ENCODE assay signal across 23 cellular contexts in the genomic region with DNA sequence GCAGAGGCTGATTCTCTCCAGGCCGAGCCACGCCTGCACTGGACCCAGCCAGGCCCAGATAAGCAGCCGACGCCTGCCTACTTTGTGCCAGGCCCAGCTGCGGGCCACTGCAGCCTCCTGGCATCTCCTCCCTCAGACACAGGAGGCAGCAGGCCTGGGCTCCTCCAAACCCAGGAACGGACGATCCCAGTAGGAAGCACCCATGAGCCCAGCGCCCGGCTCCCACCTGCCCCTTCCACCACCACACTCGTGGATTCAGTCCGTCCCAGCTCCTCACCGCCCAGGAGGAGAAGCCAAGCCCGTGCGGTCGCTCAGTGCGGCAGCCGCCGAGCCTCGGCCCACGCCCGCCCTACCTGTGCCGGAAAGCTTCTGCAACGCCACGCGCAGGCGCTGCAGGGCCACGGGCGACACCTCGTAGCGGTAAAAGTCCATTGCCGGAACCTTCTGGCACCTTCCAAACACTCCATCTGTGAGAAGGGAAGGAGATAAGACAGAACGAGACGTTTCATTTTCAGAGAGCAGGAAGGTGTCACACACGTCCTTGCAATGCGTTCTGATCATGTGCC.
DNase-seq lines count a peak whose midpoint lies in the region; ATAC-seq, FAIRE-seq and TF ChIP-seq lines count a peak whose summit lies in the region.
"Had no signal": no experiment of that assay in that cellular context is flagged by ENCODE, and none has a peak within 500 bp of the region (broad histone marks: within the 10 kb centered on the region; RNA-seq: fewer than 3 reads in every experiment).

No MANE protein-coding gene starts in this region.

- no peak overlapping the region for H4K91ac ChIP-seq in IMR-90 (ENCODE audit: insufficient read depth, low read depth, low read length)
- peak overlapping the region; percentile 99 for H4K91ac ChIP-seq in H1 (replicated peaks; ENCODE audit: insufficient read length, low read length)

- CTCF ChIA-PET in IMR-90 (lab: Yijun Ruan, JAX) (no interaction called here), H1 (lab: Charles Lee; ENCODE audit: partially characterized antibody) (no interaction called here)

- dilution Hi-C loops in IMR-90 (cut with HindIII; ENCODE audit: low sequenced_read_pairs, unreplicated experiment), result no loop called here

- H3F3A ChIP-seq in neural progenitor cell (ENCODE audit: low read depth), result peaks cover 43% of the 10 kb centered on the region

- H3K9me3 ChIP-seq in BLaER1 (peaks cover 43% of the 10 kb centered on the region), IMR-90 (ENCODE audit: control insufficient read depth, insufficient read depth, low read length) (peaks cover 70% of the 10 kb centered on the region), H1 (ENCODE audit: insufficient read depth in 2 of 2, low read depth in 1 of 2, low read length in 1 of 2) (peaks cover 29 to 67% of the 10 kb centered on the region in 2 experiments), neural progenitor cell (ENCODE audit: low read depth) (no peaks in the 10 kb centered on the region)
- H3K9me3 ChIP-seq: MG63 had no signal

- peak overlapping the region; percentile 96 for H2BK12ac ChIP-seq in H1 (ENCODE audit: low read depth, low read length)

- WGBS in IMR-90 (ENCODE audit: extremely low coverage in 2 of 2, insufficient read length in 1 of 2), 2 experiments, result 89% methylated on average over 15 of the region's 35 CpGs; no CpG with 5 or more reads in 1 of the 2 experiments
- WGBS in H1 (ENCODE audit: extremely low coverage in 1 of 2, insufficient coverage in 1 of 2, insufficient read length in 1 of 2, insufficient replicate concordance in 2 of 2, low coverage in 1 of 2, low lambda C conversion rate in 2 of 2, missing lambda C conversion rate in 1 of 2), 2 experiments, result 90% methylated on average over 20 of the region's 35 CpGs; no CpG with 5 or more reads in 1 of the 2 experiments

- H2BK5ac ChIP-seq in IMR-90 (ENCODE audit: low read depth, low read length, poor library complexity, severe bottlenecking) (no peak overlapping the region), H1 (ENCODE audit: low read depth, low read length) (peak overlapping the region; percentile 95; the same call in 1 of the 2 replicates)

- H3K23ac ChIP-seq in IMR-90 (ENCODE audit: low read depth, low read length), result no peak overlapping the region
- H3K23ac ChIP-seq in H1 (ENCODE audit: insufficient read length), result no peak overlapping the region

- H3K4me1 ChIP-seq in BLaER1, result peaks cover 17% of the 10 kb centered on the region
- H3K4me1 ChIP-seq in IMR-90 (ENCODE audit: control insufficient read depth, insufficient read depth, low read length), result no peaks in the 10 kb centered on the region
- peaks cover 0 to 19% (median 8%) of the 10 kb centered on the region in 4 experiments; a peak in 4 of 7 replicates for H3K4me1 ChIP-seq in H1 (replicated peaks in 1 of 4; ENCODE audit: control insufficient read depth in 3 of 4, insufficient read depth in 4 of 4, low read length in 3 of 4)
- peaks cover 16% of the 10 kb centered on the region for H3K4me1 ChIP-seq in neural progenitor cell
- H3K4me1 ChIP-seq: Caco-2, SJSA1 had no signal

- intact Hi-C loops in IMR-90 (cut with micrococcal nuclease), result no loop called here

- H3K56ac ChIP-seq in IMR-90 (ENCODE audit: extremely low read depth, insufficient read depth, low read length) (no peak overlapping the region), H1 (replicated peaks; ENCODE audit: insufficient read length, low read depth, low read length) (peak overlapping the region; percentile 25)

- DNase-seq in IMR-90, result no peak
- DNase-seq in H1 (ENCODE audit: low read depth in 1 of 2, low spot score in 2 of 2), result peak in 1 of 2 experiments; percentile 57
- DNase-seq in neural progenitor cell (ENCODE audit: low spot score), result no peak
- DNase-seq in GM03348 (ENCODE audit: low spot score), result no peak
- no peak for DNase-seq in activated T-cell treated with anti-CD3 and anti-CD28 coated beads, Interleukin-2, amount 50 U/mL, for 24 hours
- no peak for DNase-seq in C1 segment of cervical spinal cord (lab: John Stamatoyannopoulos, UW)
- DNase-seq: Caco-2; CD4-positive, alpha-beta T cell; DMS 273 treated with DMSO at 0.1 percent for 48 hours; DMS79 treated with DMSO at 0.1 percent for 48 hours; GOT3; MG63; NCI-H1417 treated with DMSO at 0.1 percent for 48 hours; NCI-H187; NCI-H446 treated with DMSO at 0.1 percent for 48 hours; NCI-H526 treated with DMSO at 0.1 percent for 48 hours had no signal

- no peak for FAIRE-seq in H1 (lab: Jason Lieb, UNC)
- FAIRE-seq: A204.1, GM12878 had no signal

- no peaks in the 10 kb centered on the region for H3K79me1 ChIP-seq in IMR-90 (ENCODE audit: low read depth in 1 of 2, low read length in 2 of 2)
- no peaks in the 10 kb centered on the region for H3K79me1 ChIP-seq in H1 (ENCODE audit: low read depth, low read length)

- H3K4me3 Mint-ChIP-seq in neural progenitor cell, result peak overlapping the region; percentile 71
- H3K4me3 Mint-ChIP-seq in activated T-cell treated with anti-CD3 and anti-CD28 coated beads, Interleukin-2, amount 50 U/mL, for 24 hours, result no peak overlapping the region
- H3K4me3 Mint-ChIP-seq: B cell; CD4-positive, alpha-beta T cell had no signal

- H3K14ac ChIP-seq in IMR-90 (replicated peaks; ENCODE audit: low read depth, low read length), result no peak overlapping the region
- H3K14ac ChIP-seq in H1 (ENCODE audit: insufficient read length), result peak overlapping the region; percentile 40

- no peak for TF ChIP-seq RAD21 in IMR-90 (IDR thresholded peaks at IDR 0.05; ENCODE audit: low read length)
- TF ChIP-seq RAD21 in H1 (IDR thresholded peaks at IDR 0.05 in 1 of 2, conservative IDR thresholded peaks at IDR 0.05 in 1 of 2; ENCODE audit: low read depth in 2 of 2, low read length in 2 of 2), result no peak

- H3K79me2 ChIP-seq in H1 (ENCODE audit: control insufficient read depth in 1 of 2, insufficient read depth in 2 of 2, low read length in 2 of 2) (no peaks in the 10 kb centered on the region), neural progenitor cell (ENCODE audit: low read depth) (no peaks in the 10 kb centered on the region)

- no TSS peak for BruUV-seq in IMR-90 (replicated peaks; lab: Mats Ljungman, UMichigan)

- H3K27ac Mint-ChIP-seq in neural progenitor cell, result no peak overlapping the region
- no peak overlapping the region for H3K27ac Mint-ChIP-seq in activated T-cell treated with anti-CD3 and anti-CD28 coated beads, Interleukin-2, amount 50 U/mL, for 24 hours
- H3K27ac Mint-ChIP-seq: B cell; CD4-positive, alpha-beta T cell had no signal

- TF ChIP-seq POLR2A in IMR-90 (IDR thresholded peaks at IDR 0.05; ENCODE audit: low read depth, low read length) (no peak), H1 (IDR thresholded peaks at IDR 0.05; ENCODE audit: control extremely low read depth in 1 of 2, low read depth in 2 of 2, low read length in 2 of 2) (no peak)

- H3K4me3 ChIP-seq in BLaER1 (no peak overlapping the region), IMR-90 (ENCODE audit: insufficient read depth, low read depth, low read length) (no peak overlapping the region), H1 (ENCODE audit: extremely low read depth in 1 of 4, insufficient read depth in 2 of 4, low read depth in 3 of 4, low read length in 4 of 4) (no peak overlapping the region), neural progenitor cell (peak overlapping the region; percentile 11)
- H3K4me3 ChIP-seq: GM12878, MG63, SJSA1 had no signal

- in situ Hi-C loops in IMR-90 (cut with MboI; ENCODE audit: low sequenced_read_pairs), result no loop called here

- no peaks in the 10 kb centered on the region for H3K27me3 ChIP-seq in BLaER1
- no peaks in the 10 kb centered on the region for H3K27me3 ChIP-seq in IMR-90 (ENCODE audit: control insufficient read depth, insufficient read depth, low read length)
- no peaks in the 10 kb centered on the region for H3K27me3 ChIP-seq in H1 (replicated peaks in 1 of 4; ENCODE audit: control insufficient read depth in 3 of 4, extremely low read depth in 1 of 4, insufficient read depth in 3 of 4, low read length in 3 of 4)
- H3K27me3 ChIP-seq in neural progenitor cell, result no peaks in the 10 kb centered on the region
- H3K27me3 ChIP-seq: MG63, SJSA1 had no signal

- H3K9ac ChIP-seq in BLaER1, result no peak overlapping the region
- no peak overlapping the region for H3K9ac ChIP-seq in IMR-90 (ENCODE audit: low read depth, low read length)
- H3K9ac ChIP-seq in H1 (replicated peaks in 1 of 4; ENCODE audit: extremely low read depth in 1 of 4, low read depth in 3 of 4, low read length in 3 of 4), result no peak overlapping the region
- H3K9ac ChIP-seq in neural progenitor cell, result no peak overlapping the region

- TF ChIP-seq CTCF in IMR-90 (conservative IDR thresholded peaks at IDR 0.05; ENCODE audit: low read depth, low read length) (no peak), H1 (IDR thresholded peaks at IDR 0.05; ENCODE audit: control extremely low read depth in 1 of 3, insufficient read depth in 1 of 3, low read depth in 1 of 3, low read length in 3 of 3) (no peak), neural progenitor cell (IDR thresholded peaks at IDR 0.05) (no peak)

- H2BK120ac ChIP-seq in IMR-90 (ENCODE audit: low read depth, low read length) (no peak overlapping the region), H1 (replicated peaks; ENCODE audit: low read depth, low read length) (peak overlapping the region; percentile 99)

- POLR2A ChIA-PET in IMR-90 (lab: Charles Lee; ENCODE audit: unreplicated experiment), result no interaction called here
- POLR2A ChIA-PET in H1 (lab: Charles Lee; ENCODE audit: partially characterized antibody), result no interaction called here

- TF ChIP-seq EP300 in H1 (IDR thresholded peaks at IDR 0.05; ENCODE audit: borderline replicate concordance in 1 of 2, low read depth in 2 of 2, low read length in 2 of 2), result no peak

- H4K20me1 ChIP-seq in BLaER1 (no peaks in the 10 kb centered on the region), IMR-90 (ENCODE audit: insufficient read depth, low read length) (no peaks in the 10 kb centered on the region), H1 (replicated peaks in 1 of 2; ENCODE audit: control insufficient read depth in 1 of 2, insufficient read depth in 2 of 2, low read length in 2 of 2) (no peaks in the 10 kb centered on the region), neural progenitor cell (ENCODE audit: low read depth) (no peaks in the 10 kb centered on the region)

- H2AK5ac ChIP-seq in IMR-90 (ENCODE audit: low read depth, low read length) (no peak overlapping the region), H1 (ENCODE audit: low read depth, low read length) (peak overlapping the region; percentile 98)

- ATAC-seq in IMR-90 (ENCODE audit: low read depth), result no peak
- ATAC-seq in GM21528 (IDR thresholded peaks at IDR 0.05; ENCODE audit: low FRiP score, unreplicated experiment), result no peak
- ATAC-seq: GM12878, Right ventricle myocardium inferior had no signal

- no peak overlapping the region for H2AK9ac ChIP-seq in IMR-90 (replicated peaks; ENCODE audit: low read depth, low read length, poor library complexity)

- H3K4me2 ChIP-seq in BLaER1 (no peak overlapping the region), IMR-90 (ENCODE audit: low read depth, low read length) (no peak overlapping the region), H1 (ENCODE audit: insufficient read depth in 1 of 2, low read depth in 2 of 2, low read length in 2 of 2) (peak overlapping the region; percentile 33 to 70; a peak in 2 of 4 replicates), neural progenitor cell (peak overlapping the region; percentile 59)

- H2BK15ac ChIP-seq in IMR-90 (ENCODE audit: low read depth, low read length), result no peak overlapping the region
- peak overlapping the region; percentile 63; the same call in 1 of the 2 replicates for H2BK15ac ChIP-seq in H1 (ENCODE audit: low read length)

- H3K36me3 ChIP-seq in BLaER1 (0 out of 2 replicates have a peak, but pooled peaks cover 6% of the 10 kb centered on the region), IMR-90 (ENCODE audit: control insufficient read depth, insufficient read depth, low read length) (no peaks in the 10 kb centered on the region), H1 (ENCODE audit: control insufficient read depth in 2 of 4, insufficient read depth in 4 of 4, low read length in 3 of 4) (peaks cover 0 to 5% (median 0%) of the 10 kb centered on the region in 4 experiments; a peak in 1 of 8 replicates), neural progenitor cell (no peaks in the 10 kb centered on the region)
- H3K36me3 ChIP-seq: MG63, SJSA1 had no signal

- H2BK20ac ChIP-seq in IMR-90 (ENCODE audit: low read depth, low read length), result no peak overlapping the region
- peak overlapping the region; percentile 97; the same call in 1 of the 2 replicates for H2BK20ac ChIP-seq in H1 (ENCODE audit: low read length)

- peaks cover 37% of the 10 kb centered on the region for H3K9me3 Mint-ChIP-seq in neural progenitor cell
- H3K9me3 Mint-ChIP-seq in activated T-cell treated with anti-CD3 and anti-CD28 coated beads, Interleukin-2, amount 50 U/mL, for 24 hours, result peaks cover 9% of the 10 kb centered on the region

- 0 out of 2 replicates have a peak overlapping the region, but pooled peaks have one; percentile 74 for H3K27ac ChIP-seq in BLaER1
- H3K27ac ChIP-seq in IMR-90 (ENCODE audit: insufficient read depth, low read length), result no peak overlapping the region
- H3K27ac ChIP-seq in H1 (ENCODE audit: low read depth, low read length), result no peak overlapping the region; the same call in 1 of the 2 replicates
- H3K27ac ChIP-seq in neural progenitor cell, result no peak overlapping the region
- H3K27ac ChIP-seq: SJSA1 had no signal

- no peak overlapping the region for H4K5ac ChIP-seq in IMR-90 (ENCODE audit: low read depth, low read length)
- H4K5ac ChIP-seq in H1 (ENCODE audit: insufficient read length, low read depth, low read length), result peak overlapping the region; percentile 71

- H3K23me2 ChIP-seq in H1 (ENCODE audit: low read depth, low read length), result peaks cover 3% of the 10 kb centered on the region; the same call in 1 of the 2 replicates

- H3K4me1 Mint-ChIP-seq in neural progenitor cell, result peaks cover 20% of the 10 kb centered on the region
- H3K4me1 Mint-ChIP-seq in activated T-cell treated with anti-CD3 and anti-CD28 coated beads, Interleukin-2, amount 50 U/mL, for 24 hours (ENCODE audit: low read depth), result no peaks in the 10 kb centered on the region
- H3K4me1 Mint-ChIP-seq: B cell had no signal

- H3K27me3 Mint-ChIP-seq in neural progenitor cell (ENCODE audit: insufficient read depth, low read depth), result peaks cover 23% of the 10 kb centered on the region
- H3K27me3 Mint-ChIP-seq in activated T-cell treated with anti-CD3 and anti-CD28 coated beads, Interleukin-2, amount 50 U/mL, for 24 hours, result peaks cover 20% of the 10 kb centered on the region

- peaks cover 15% of the 10 kb centered on the region for H3K36me3 Mint-ChIP-seq in neural progenitor cell
- H3K36me3 Mint-ChIP-seq in activated T-cell treated with anti-CD3 and anti-CD28 coated beads, Interleukin-2, amount 50 U/mL, for 24 hours (ENCODE audit: low read depth), result no peaks in the 10 kb centered on the region

- H3K4ac ChIP-seq in IMR-90 (ENCODE audit: low read depth, low read length) (no peak overlapping the region), H1 (replicated peaks; ENCODE audit: insufficient read length, low read depth, low read length) (peak overlapping the region; percentile 97)

- no peak overlapping the region for H4K8ac ChIP-seq in IMR-90 (ENCODE audit: low read depth in 2 of 2, low read length in 2 of 2)
- H4K8ac ChIP-seq in H1 (ENCODE audit: extremely low read depth, insufficient read depth, low read length), result peak overlapping the region; percentile 88; the same call in 1 of the 2 replicates

- H2AFZ ChIP-seq in IMR-90 (replicated peaks; ENCODE audit: low read length, poor library complexity) (peak overlapping the region; percentile 21), H1 (ENCODE audit: low read length) (no peak overlapping the region), neural progenitor cell (replicated peaks) (no peak overlapping the region)

- H3K18ac ChIP-seq in IMR-90 (ENCODE audit: low read depth, low read length), result no peak overlapping the region
- H3K18ac ChIP-seq in H1 (ENCODE audit: extremely low read depth, low read length), result peak overlapping the region; percentile 64

- H3K9me1 ChIP-seq in IMR-90 (ENCODE audit: insufficient read depth, low read length), result no peaks in the 10 kb centered on the region

Comparison
In these comparisons a context has a peak if more than half of its experiments do, and no peak if none do; other contexts are left out.
1. H3K4me2 ChIP-seq: peak in H1 (2 of 2) and neural progenitor cell (single experiment); none in BLaER1 (single experiment) and IMR-90 (single experiment).